ENCODE assay signal across 9 cellular contexts in the genomic region with DNA sequence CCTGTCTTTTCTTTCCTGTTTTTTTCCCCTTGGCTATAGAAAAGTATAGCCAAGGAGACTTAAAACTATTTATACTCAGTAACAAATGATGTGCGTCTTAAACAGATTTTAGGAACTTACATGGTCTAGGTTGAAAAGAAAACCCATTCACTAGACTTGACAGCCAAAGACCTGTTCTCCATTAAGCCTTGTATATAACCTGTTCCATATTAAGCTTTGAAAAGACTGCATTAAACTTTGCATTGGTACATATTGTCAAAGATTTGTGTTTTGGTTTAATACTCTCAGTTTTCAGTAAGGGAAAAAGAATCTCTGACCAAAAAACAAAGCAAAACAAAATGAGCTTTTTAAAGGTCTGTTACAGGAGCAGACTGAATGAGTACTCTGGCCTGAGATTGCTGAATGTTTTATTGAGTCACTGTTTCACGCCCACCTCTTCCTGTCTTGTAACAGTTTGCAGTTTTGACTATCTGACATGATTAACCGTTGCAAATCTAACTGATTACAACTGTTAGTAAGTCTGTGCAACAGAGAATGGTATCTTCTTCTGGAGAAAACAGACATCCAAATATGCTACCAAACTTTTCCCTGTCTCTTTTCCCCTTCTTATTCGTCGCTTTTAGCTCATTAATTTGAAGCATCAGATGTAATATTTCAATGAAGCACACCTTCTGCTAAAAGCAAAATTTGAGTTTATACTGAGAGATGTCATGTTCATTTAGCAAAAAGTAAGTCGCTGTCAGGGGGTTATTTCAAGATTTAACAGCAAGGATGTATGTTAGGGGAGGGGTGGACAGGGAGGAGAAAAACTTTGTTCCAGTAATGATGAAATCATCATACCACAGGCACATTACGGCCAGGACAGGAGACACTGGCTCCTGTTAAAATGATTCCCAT. TPM values are rescaled to one million over a fixed set of nuclear protein-coding genes. Genes with fewer than 3 reads are reported as not detected.
DNase-seq lines count a peak whose midpoint lies in the region; ATAC-seq lines count a peak whose summit lies in the region.
"Had no signal": no experiment of that assay in that cellular context is flagged by ENCODE, and none has a peak within 500 bp of the region (broad histone marks: within the 10 kb centered on the region; RNA-seq: fewer than 3 reads in every experiment).

No MANE protein-coding gene starts in this region.

- H3K4me1 ChIP-seq in skeletal muscle tissue (ENCODE audit: control insufficient read depth in 3 of 3, insufficient read depth in 3 of 3, low read length in 3 of 3), result peaks cover 0 to 7% (median 0%) of the 10 kb centered on the region in 3 donors

- no peak overlapping the region for H3K9ac ChIP-seq in skeletal muscle tissue (ENCODE audit: low read depth in 1 of 3, low read length in 3 of 3)

- no peak overlapping the region for H3K4me3 ChIP-seq in skeletal muscle tissue (ENCODE audit: low read length in 3 of 3)

- peak overlapping the region; percentile 36 for H3K27ac ChIP-seq in skeletal muscle tissue (ENCODE audit: low read depth, low read length)
- H3K27ac ChIP-seq: 22Rv1 had no signal

- H3K36me3 ChIP-seq in skeletal muscle tissue (ENCODE audit: control insufficient read depth in 3 of 3, insufficient read depth in 3 of 3, low read length in 3 of 3), result no peaks in the 10 kb centered on the region

- DNase-seq in NK-92 treated with Interleukin-12 subunit alpha and Interleukin-12 subunit beta, amount 100 ng/mL, for 24 hours (lab: John Stamatoyannopoulos, UW), result peak; percentile 6
- DNase-seq in NK-92 (lab: John Stamatoyannopoulos, UW; ENCODE audit: unreplicated experiment) (no peak), RPMI7951 (ENCODE audit: low read depth) (peak; percentile 82), T-helper 9 cell (no peak), NCI-H2171 treated with DMSO at 0.1 percent for 48 hours (lab: John Stamatoyannopoulos, UW) (no peak)
- peak; percentile 8 for DNase-seq in effector CD4-positive, alpha-beta T cell

- no peaks in the 10 kb centered on the region for H3K27me3 ChIP-seq in skeletal muscle tissue (ENCODE audit: control insufficient read depth in 3 of 3, insufficient read depth in 3 of 3, low read length in 3 of 3)

- H3K9me3 ChIP-seq in skeletal muscle tissue (ENCODE audit: control insufficient read depth in 3 of 3, low read length in 3 of 3), result no peaks in the 10 kb centered on the region

- no peak for ATAC-seq in GM19397 (IDR thresholded peaks at IDR 0.05; ENCODE audit: unreplicated experiment)

RNA-seq across cellular contexts. Expression of gene SUPT3H, which starts 59.1 kb away (rescaled TPM):
- total RNA-seq in RPMI7951 (2014; rRNA removed; shearing (Covaris generic)), result 7.7 and 9.7 TPM in 2 replicates
- total RNA-seq in skeletal muscle tissue, result 9.9 TPM

Comparison
In these comparisons a context has a peak if more than half of its experiments do, and no peak if none do; other contexts are left out.
1. DNase-seq: peak in NK-92 treated with Interleukin-12 subunit alpha and Interleukin-12 subunit beta, amount 100 ng/mL, for 24 hours (single experiment), RPMI7951 (single experiment) and effector CD4-positive, alpha-beta T cell (single experiment); none in NK-92 (single experiment), T-helper 9 cell (single experiment) and NCI-H2171 treated with DMSO at 0.1 percent for 48 hours (single experiment).